Comparison of ENCODE assay signal across 22 cellular contexts in the genomic region with DNA sequence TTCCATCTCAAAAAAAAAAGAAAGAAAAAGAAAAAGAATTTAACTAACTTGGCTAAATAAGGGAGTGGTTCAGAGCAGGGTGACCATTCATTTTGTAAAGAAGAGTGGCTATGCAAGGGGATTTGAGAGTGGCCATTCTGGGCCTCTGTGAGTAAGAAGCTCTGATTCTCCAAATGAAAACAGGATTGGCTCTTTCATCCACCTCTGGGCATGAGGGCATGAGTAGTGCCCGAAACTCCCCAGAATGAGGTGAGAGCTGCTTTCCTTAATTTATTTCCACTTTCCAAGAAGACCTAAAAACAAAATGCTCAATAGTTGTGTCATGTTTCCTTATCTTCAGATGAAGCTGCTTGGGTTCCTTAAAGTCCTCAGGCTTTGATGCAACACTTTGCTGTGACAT.
"Had no signal": no experiment of that assay in that cellular context is flagged by ENCODE, and none has a peak within 500 bp of the region (broad histone marks: within the 10 kb centered on the region; RNA-seq: fewer than 3 reads in every experiment).

No MANE protein-coding gene starts in this region.

- H3K9me3 ChIP-seq: adrenal gland, body of pancreas, lower lobe of right lung, tibial nerve, vagina had no signal

- DNase-seq: activated CD4-positive, alpha-beta T cell treated with anti-CD3 and anti-CD28 coated beads, Interleukin-2, amount 50 U/mL, for 4 hours; activated gamma-delta T cell treated with Interleukin-2 at 50 U/mL for 16 hours; activated T-cell treated with anti-CD3 and anti-CD28 coated beads, Interleukin-2, amount 50 U/mL, for 72 hours; adrenal gland; body of pancreas; erythroblast; foreskin melanocyte; lower lobe of right lung; nucleus accumbens; posterior cingulate gyrus; retina; stimulated activated CD4-positive, alpha-beta T cell treated with anti-CD3 and anti-CD28 coated beads, Interleukin-1b, Interleukin-23, amount 100 ng/mL, for 48 hours; stimulated activated CD8-positive, alpha-beta memory T cell treated with anti-CD3 and anti-CD28 coated beads, Interleukin-4, amount 100 ng/mL, for 48 hours; stimulated activated naive CD4-positive, alpha-beta T cell treated with Interleukin-2 at 50 U/mL for 16 hours had no signal

- ATAC-seq: activated naive CD4-positive, alpha-beta T cell treated with anti-CD3 and anti-CD28 coated beads, Interleukin-2, amount 50 U/mL, for 72 hours; activated T-cell treated with anti-CD3 and anti-CD28 coated beads, Interleukin-2, amount 50 U/mL, for 72 hours; body of pancreas; lower lobe of right lung had no signal

- H3K4me3 Mint-ChIP-seq: activated T-cell treated with anti-CD3 and anti-CD28 coated beads, Interleukin-2, amount 50 U/mL, for 72 hours; T-helper 1 cell treated with Interleukin-12 subunit alpha and Interleukin-12 subunit beta and Interleukin-4 antibody, amounts not matched to agents 30 μg/mL and 1 μg/mL, for 36 hours had no signal

- FAIRE-seq: colon, endometrium, keratinocyte had no signal

- H3K27me3 ChIP-seq: adrenal gland, body of pancreas, tibial nerve, vagina had no signal

- H3K36me3 ChIP-seq: adrenal gland, lower lobe of right lung, tibial nerve, vagina had no signal

- H3K9me3 Mint-ChIP-seq: activated naive CD4-positive, alpha-beta T cell treated with anti-CD3 and anti-CD28 coated beads, Interleukin-2, amount 50 U/mL, for 72 hours; activated T-cell treated with anti-CD3 and anti-CD28 coated beads, Interleukin-2, amount 50 U/mL, for 72 hours; nephron; T-helper 1 cell treated with Interleukin-12 subunit alpha and Interleukin-12 subunit beta and Interleukin-4 antibody, amounts not matched to agents 30 μg/mL and 1 μg/mL, for 36 hours had no signal

- H3K27ac ChIP-seq: adrenal gland, lower lobe of right lung, tibial nerve, vagina had no signal

- H3K27ac Mint-ChIP-seq: activated naive CD4-positive, alpha-beta T cell treated with anti-CD3 and anti-CD28 coated beads, Interleukin-2, amount 50 U/mL, for 72 hours; activated T-cell treated with anti-CD3 and anti-CD28 coated beads, Interleukin-2, amount 50 U/mL, for 72 hours; nephron; T-helper 1 cell treated with Interleukin-12 subunit alpha and Interleukin-12 subunit beta and Interleukin-4 antibody, amounts not matched to agents 30 μg/mL and 1 μg/mL, for 36 hours had no signal

- H3K4me3 ChIP-seq: adrenal gland, body of pancreas, lower lobe of right lung, tibial nerve, vagina had no signal
